Comparison of ENCODE assay signal across 1 cellular context in the genomic region with DNA sequence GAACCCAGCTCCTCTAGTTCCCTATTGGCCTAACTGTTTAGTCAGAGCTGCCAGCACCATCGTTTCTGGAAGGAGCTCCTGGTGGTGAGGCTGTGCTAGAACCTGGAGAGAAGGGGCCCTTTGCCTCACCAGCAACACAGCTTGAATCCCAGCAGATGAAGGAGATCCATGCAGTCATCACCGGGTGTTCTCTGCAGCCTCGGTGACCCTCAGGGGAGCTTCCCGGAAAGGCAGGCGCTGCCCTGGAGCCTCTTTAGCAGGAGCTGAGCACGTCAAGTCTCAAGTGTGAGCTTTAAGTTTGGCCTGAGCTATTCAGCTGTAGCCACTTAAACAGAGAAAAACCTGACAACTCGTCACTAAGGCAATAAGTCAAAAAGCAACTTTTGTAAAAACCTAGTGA.
TF ChIP-seq lines count a peak whose summit lies in the region.

No MANE protein-coding gene starts in this region.

TF ChIP-seq in IMR-90, 13 proteins besides CTCF, POLR2A, EP300 and RAD21:
- TF ChIP-seq, protein P1, sequence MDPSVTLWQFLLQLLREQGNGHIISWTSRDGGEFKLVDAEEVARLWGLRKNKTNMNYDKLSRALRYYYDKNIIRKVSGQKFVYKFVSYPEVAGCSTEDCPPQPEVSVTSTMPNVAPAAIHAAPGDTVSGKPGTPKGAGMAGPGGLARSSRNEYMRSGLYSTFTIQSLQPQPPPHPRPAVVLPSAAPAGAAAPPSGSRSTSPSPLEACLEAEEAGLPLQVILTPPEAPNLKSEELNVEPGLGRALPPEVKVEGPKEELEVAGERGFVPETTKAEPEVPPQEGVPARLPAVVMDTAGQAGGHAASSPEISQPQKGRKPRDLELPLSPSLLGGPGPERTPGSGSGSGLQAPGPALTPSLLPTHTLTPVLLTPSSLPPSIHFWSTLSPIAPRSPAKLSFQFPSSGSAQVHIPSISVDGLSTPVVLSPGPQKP (IDR thresholded peaks at IDR 0.05; ENCODE audit: borderline replicate concordance, low read depth, low read length), result no peak
- TF ChIP-seq, protein P2, sequence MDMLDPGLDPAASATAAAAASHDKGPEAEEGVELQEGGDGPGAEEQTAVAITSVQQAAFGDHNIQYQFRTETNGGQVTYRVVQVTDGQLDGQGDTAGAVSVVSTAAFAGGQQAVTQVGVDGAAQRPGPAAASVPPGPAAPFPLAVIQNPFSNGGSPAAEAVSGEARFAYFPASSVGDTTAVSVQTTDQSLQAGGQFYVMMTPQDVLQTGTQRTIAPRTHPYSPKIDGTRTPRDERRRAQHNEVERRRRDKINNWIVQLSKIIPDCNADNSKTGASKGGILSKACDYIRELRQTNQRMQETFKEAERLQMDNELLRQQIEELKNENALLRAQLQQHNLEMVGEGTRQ (IDR thresholded peaks at IDR 0.05; ENCODE audit: low read depth, low read length), result no peak
